Comparison of ENCODE assay signal across 14 cellular contexts in genomic region chr15:98722209-98722608, GRCh38.
DNase-seq lines count a peak whose midpoint lies in the region; ATAC-seq, FAIRE-seq and TF ChIP-seq lines count a peak whose summit lies in the region.
"Had no signal": no experiment of that assay in that cellular context is flagged by ENCODE, and none has a peak within 500 bp of the region (broad histone marks: within the 10 kb centered on the region; RNA-seq: fewer than 3 reads in every experiment).

No MANE protein-coding gene starts in this region.

- intact Hi-C loops in naive thymus-derived CD4-positive, alpha-beta T cell (cut with micrococcal nuclease), result loop anchor here in 1 of 2 donors (10.0 kb wide), 1 partner anchor 47 kb away; no protein-coding TSS in a partner anchor

- TF ChIP-seq POLR2A in A549 (IDR thresholded peaks at IDR 0.05; ENCODE audit: low read length) (no peak), GM18505 (IDR thresholded peaks at IDR 0.05; ENCODE audit: borderline replicate concordance, extremely low read depth, insufficient read depth, insufficient read length) (no peak)

- peak overlapping the region; percentile 79 for H3K4me2 ChIP-seq in A549
- H3K4me2 ChIP-seq in astrocyte (ENCODE audit: low read length), result no peak overlapping the region

- no peaks in the 10 kb centered on the region for H3K27me3 ChIP-seq in BE2C
- no peaks in the 10 kb centered on the region for H3K27me3 ChIP-seq in astrocyte (ENCODE audit: insufficient read depth, low read length)
- H3K27me3 ChIP-seq in naive thymus-derived CD4-positive, alpha-beta T cell (ENCODE audit: control insufficient read depth in 2 of 2, insufficient read depth in 2 of 2, low read length in 2 of 2), result no peaks in the 10 kb centered on the region
- H3K27me3 ChIP-seq: SJCRH30 had no signal

- H2AFZ ChIP-seq in astrocyte (ENCODE audit: low read depth, low read length), result no peak overlapping the region
- H2AFZ ChIP-seq: GM23248 had no signal

- H3K36me3 Mint-ChIP-seq in astrocyte (ENCODE audit: low read depth, unreplicated experiment), result peaks cover 15% of the 10 kb centered on the region
- peaks cover 0 to 15% (median 10%) of the 10 kb centered on the region in 5 donors for H3K36me3 Mint-ChIP-seq in naive thymus-derived CD4-positive, alpha-beta T cell

- no peaks in the 10 kb centered on the region for H3K27me3 Mint-ChIP-seq in astrocyte (ENCODE audit: low read depth, unreplicated experiment)
- H3K27me3 Mint-ChIP-seq in naive thymus-derived CD4-positive, alpha-beta T cell, result no peaks in the 10 kb centered on the region

- H3K79me2 ChIP-seq in astrocyte (ENCODE audit: insufficient read depth, low read length), result peaks cover 93% of the 10 kb centered on the region

- POLR2A ChIA-PET in A549 (lab: Yijun Ruan, JAX), result no interaction called here
- POLR2A ChIA-PET in naive thymus-derived CD4-positive, alpha-beta T cell (lab: Charles Lee), result no interaction called here

- CTCF ChIA-PET in A549 (lab: Yijun Ruan, JAX), result interaction anchor here (0.9 to 2.2 kb wide), 3 partner anchors 14 to 63 kb away, joined by 3 to 8 read pairs (median 3); no protein-coding TSS in a partner anchor
- CTCF ChIA-PET in naive thymus-derived CD4-positive, alpha-beta T cell (lab: Charles Lee), result no interaction called here

- TF ChIP-seq CTCF in A549 (IDR thresholded peaks at IDR 0.05) (no peak), BE2C (IDR thresholded peaks at IDR 0.05; ENCODE audit: low read depth, low read length) (no peak), astrocyte (IDR thresholded peaks at IDR 0.05; ENCODE audit: insufficient read depth, low read depth, low read length) (no peak), D721Med (IDR thresholded peaks at IDR 0.05; ENCODE audit: insufficient read depth, missing control alignments) (no peak)

- H3K9me3 ChIP-seq in A549 (no peaks in the 10 kb centered on the region), BE2C (no peaks in the 10 kb centered on the region), astrocyte (ENCODE audit: insufficient read depth, low read depth, low read length) (no peaks in the 10 kb centered on the region)
- no peaks in the 10 kb centered on the region for H3K9me3 ChIP-seq in naive thymus-derived CD4-positive, alpha-beta T cell (ENCODE audit: control insufficient read depth in 2 of 3, low read length in 3 of 3)
- H3K9me3 ChIP-seq: SJCRH30 had no signal

- H3K4me1 Mint-ChIP-seq in astrocyte (ENCODE audit: low read depth, unreplicated experiment), result peaks cover 94% of the 10 kb centered on the region
- peaks cover 31 to 97% (median 91%) of the 10 kb centered on the region in 7 donors for H3K4me1 Mint-ChIP-seq in naive thymus-derived CD4-positive, alpha-beta T cell

- peaks cover 100% of the 10 kb centered on the region for H3K4me1 ChIP-seq in A549
- peaks cover 85% of the 10 kb centered on the region for H3K4me1 ChIP-seq in BE2C
- H3K4me1 ChIP-seq in astrocyte (ENCODE audit: insufficient read depth, low read length), result peaks cover 45% of the 10 kb centered on the region
- peaks cover 0 to 28% of the 10 kb centered on the region in 2 donors for H3K4me1 ChIP-seq in naive thymus-derived CD4-positive, alpha-beta T cell (ENCODE audit: control insufficient read depth in 2 of 2, insufficient read depth in 2 of 2, low read length in 2 of 2)

- DNase-seq in A549 (ENCODE audit: low read depth in 1 of 2, low spot score in 1 of 2) (no peak), BE2C (no peak), astrocyte (ENCODE audit: low read depth) (no peak), D721Med (ENCODE audit: insufficient read length, low spot score) (no peak), DMS79 (lab: John Stamatoyannopoulos, UW) (no peak)
- DNase-seq in naive thymus-derived CD4-positive, alpha-beta T cell, result no peak
- DNase-seq: C1 segment of cervical spinal cord, GM23248, NCI-H1436, NCI-H2029 treated with DMSO at 0.1 percent for 48 hours, NCI-H510A treated with DMSO at 0.1 percent for 48 hours, SJCRH30 had no signal

- 77% methylated on average over 8 of the region's 8 CpGs for WGBS in A549 (ENCODE audit: missing lambda C conversion rate)

- peak; percentile 28 for FAIRE-seq in A549 (lab: Jason Lieb, UNC)
- FAIRE-seq in astrocyte (lab: Jason Lieb, UNC), result no peak
- FAIRE-seq in D721Med (lab: Jason Lieb, UNC), result no peak
- FAIRE-seq: HTR-8/SVneo had no signal

- H3K4me3 ChIP-seq in A549 (no peak overlapping the region), BE2C (ENCODE audit: low read depth, low read length) (peak overlapping the region; percentile 18; the same call in 1 of the 2 replicates), astrocyte (ENCODE audit: insufficient read depth, low read depth, low read length) (no peak overlapping the region)
- H3K4me3 ChIP-seq in naive thymus-derived CD4-positive, alpha-beta T cell (ENCODE audit: low read length), result no peak overlapping the region
- H3K4me3 ChIP-seq: GM23248, SJCRH30 had no signal

- ATAC-seq in A549 (peak in 1 of 2 experiments; percentile 1; a peak in 1 of 6 replicates), GM18505 (IDR thresholded peaks at IDR 0.05; ENCODE audit: unreplicated experiment) (no peak)
- ATAC-seq in naive thymus-derived CD4-positive, alpha-beta T cell, result no peak

- no peak for TF ChIP-seq RAD21 in A549 (conservative IDR thresholded peaks at IDR 0.05 in 1 of 2, IDR thresholded peaks at IDR 0.05 in 1 of 2)

- H4K20me1 ChIP-seq in astrocyte (ENCODE audit: insufficient read depth, low read length), result peaks cover 79% of the 10 kb centered on the region

- no peak for TF ChIP-seq EP300 in A549 (IDR thresholded peaks at IDR 0.05)

- no peak overlapping the region for H3K9ac ChIP-seq in astrocyte (ENCODE audit: low read length)
- H3K9ac ChIP-seq: GM23248 had no signal

- H3K36me3 ChIP-seq in BE2C, result peaks cover 9% of the 10 kb centered on the region
- H3K36me3 ChIP-seq in astrocyte (ENCODE audit: insufficient read depth, low read length), result no peaks in the 10 kb centered on the region
- no peaks in the 10 kb centered on the region for H3K36me3 ChIP-seq in naive thymus-derived CD4-positive, alpha-beta T cell (ENCODE audit: control insufficient read depth in 2 of 3, insufficient read depth in 3 of 3, low read length in 3 of 3)
- H3K36me3 ChIP-seq: SJCRH30 had no signal

- peak overlapping the region; percentile 48 for H3K27ac Mint-ChIP-seq in astrocyte (ENCODE audit: unreplicated experiment)
- H3K27ac Mint-ChIP-seq in naive thymus-derived CD4-positive, alpha-beta T cell, result peak overlapping the region in 1 of 9 donors; percentile 53

- no peaks in the 10 kb centered on the region for H3K9me3 Mint-ChIP-seq in astrocyte (ENCODE audit: unreplicated experiment)
- no peaks in the 10 kb centered on the region for H3K9me3 Mint-ChIP-seq in naive thymus-derived CD4-positive, alpha-beta T cell

- H3K4me3 Mint-ChIP-seq in astrocyte (ENCODE audit: unreplicated experiment), result no peak overlapping the region
- H3K4me3 Mint-ChIP-seq in naive thymus-derived CD4-positive, alpha-beta T cell, result peak overlapping the region in 7 of 10 donors; percentile 10 to 58 (median 27)

- H3K27ac ChIP-seq in A549, result peak overlapping the region; percentile 64 to 92; a peak in 4 of 6 replicates
- H3K27ac ChIP-seq in astrocyte (ENCODE audit: low read depth, low read length), result no peak overlapping the region
- H3K27ac ChIP-seq in naive thymus-derived CD4-positive, alpha-beta T cell (ENCODE audit: low read depth, low read length), result no peak overlapping the region
- H3K27ac ChIP-seq: GM23248, SJCRH30 had no signal

TF ChIP-seq in A549, 52 proteins besides CTCF, POLR2A, EP300 and RAD21:
- TF ChIP-seq TFCP2L1 (CRISPR knock-in tag; IDR thresholded peaks at IDR 0.05) (no peak), HOXA7 (CRISPR knock-in tag; IDR thresholded peaks at IDR 0.05) (no peak), MAZ (IDR thresholded peaks at IDR 0.05; ENCODE audit: borderline replicate concordance, low read depth, low read length) (no peak), NPAS2 (CRISPR knock-in tag; IDR thresholded peaks at IDR 0.05; ENCODE audit: borderline replicate concordance) (no peak)

Comparison
In these comparisons a context has a peak if more than half of its experiments do, and no peak if none do; other contexts are left out.
1. H3K27ac ChIP-seq: peak in A549 (2 of 2); none in astrocyte (single experiment) and naive thymus-derived CD4-positive, alpha-beta T cell (single experiment).